Comparison of ENCODE assay signal across 1 cellular context in the genomic region with DNA sequence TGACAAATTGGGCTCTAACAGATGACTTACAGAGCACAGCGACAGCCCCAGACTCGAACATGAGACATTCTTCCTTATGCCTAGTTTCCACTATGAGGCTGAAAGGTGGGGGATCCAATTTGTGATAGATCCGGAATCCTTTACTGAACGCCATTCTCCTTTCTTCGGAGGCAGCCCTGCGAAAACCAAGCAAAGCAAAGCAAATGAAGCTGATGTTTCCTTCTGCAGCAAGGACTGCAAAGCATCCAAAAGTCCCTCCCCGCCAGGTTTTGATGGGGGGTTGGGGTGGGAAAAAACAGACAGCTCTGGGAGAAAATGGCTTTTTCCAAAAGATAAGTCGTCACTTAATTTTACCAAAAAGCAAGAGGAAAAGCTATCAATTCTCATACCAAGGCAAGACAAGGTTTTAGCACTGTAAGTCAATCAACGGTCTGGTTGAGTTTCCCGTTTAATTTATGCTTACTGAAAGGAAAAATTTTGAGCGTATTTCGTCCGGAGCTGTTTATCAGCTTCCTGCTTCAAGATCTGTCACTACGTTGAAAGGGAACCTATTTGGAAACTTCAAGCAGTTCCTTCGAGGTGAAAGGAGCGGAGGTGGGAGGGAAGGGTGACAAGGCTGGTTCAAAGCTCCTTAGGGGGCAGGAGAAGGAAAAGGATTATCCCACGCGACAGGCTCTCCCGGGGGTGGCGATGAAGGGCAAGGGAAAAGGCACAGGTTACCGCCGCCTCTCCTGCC.
TF ChIP-seq lines count a peak whose summit lies in the region.

No MANE protein-coding gene starts in this region.

TF ChIP-seq in K562, 482 proteins besides CTCF, POLR2A, EP300 and RAD21 (continued from another document):
- no peak for TF ChIP-seq ZNF699 (CRISPR knock-in tag; IDR thresholded peaks at IDR 0.05; ENCODE audit: insufficient replicate concordance)
- no peak for TF ChIP-seq KLF1 (tag; IDR thresholded peaks at IDR 0.05)
- TF ChIP-seq, protein P1, sequence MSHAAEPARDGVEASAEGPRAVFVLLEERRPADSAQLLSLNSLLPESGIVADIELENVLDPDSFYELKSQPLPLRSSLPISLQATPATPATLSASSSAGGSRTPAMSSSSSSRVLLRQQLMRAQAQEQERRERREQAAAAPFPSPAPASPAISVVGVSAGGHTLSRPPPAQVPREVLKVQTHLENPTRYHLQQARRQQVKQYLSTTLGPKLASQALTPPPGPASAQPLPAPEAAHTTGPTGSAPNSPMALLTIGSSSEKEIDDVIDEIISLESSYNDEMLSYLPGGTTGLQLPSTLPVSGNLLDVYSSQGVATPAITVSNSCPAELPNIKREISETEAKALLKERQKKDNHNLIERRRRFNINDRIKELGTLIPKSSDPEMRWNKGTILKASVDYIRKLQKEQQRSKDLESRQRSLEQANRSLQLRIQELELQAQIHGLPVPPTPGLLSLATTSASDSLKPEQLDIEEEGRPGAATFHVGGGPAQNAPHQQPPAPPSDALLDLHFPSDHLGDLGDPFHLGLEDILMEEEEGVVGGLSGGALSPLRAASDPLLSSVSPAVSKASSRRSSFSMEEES (CRISPR knock-in tag; IDR thresholded peaks at IDR 0.05) = no peak
- TF ChIP-seq ZNF24 (IDR thresholded peaks at IDR 0.05) = no peak
- no peak for TF ChIP-seq YBX1 (IDR thresholded peaks at IDR 0.05)
- 0 out of 2 replicates have a peak, but pooled peaks have one; percentile 33 for TF ChIP-seq SMARCA4 (IDR thresholded peaks at IDR 0.05)
- no peak for TF ChIP-seq SPI1 (IDR thresholded peaks at IDR 0.05; ENCODE audit: borderline replicate concordance, low read depth, low read length)
- TF ChIP-seq, protein P2, sequence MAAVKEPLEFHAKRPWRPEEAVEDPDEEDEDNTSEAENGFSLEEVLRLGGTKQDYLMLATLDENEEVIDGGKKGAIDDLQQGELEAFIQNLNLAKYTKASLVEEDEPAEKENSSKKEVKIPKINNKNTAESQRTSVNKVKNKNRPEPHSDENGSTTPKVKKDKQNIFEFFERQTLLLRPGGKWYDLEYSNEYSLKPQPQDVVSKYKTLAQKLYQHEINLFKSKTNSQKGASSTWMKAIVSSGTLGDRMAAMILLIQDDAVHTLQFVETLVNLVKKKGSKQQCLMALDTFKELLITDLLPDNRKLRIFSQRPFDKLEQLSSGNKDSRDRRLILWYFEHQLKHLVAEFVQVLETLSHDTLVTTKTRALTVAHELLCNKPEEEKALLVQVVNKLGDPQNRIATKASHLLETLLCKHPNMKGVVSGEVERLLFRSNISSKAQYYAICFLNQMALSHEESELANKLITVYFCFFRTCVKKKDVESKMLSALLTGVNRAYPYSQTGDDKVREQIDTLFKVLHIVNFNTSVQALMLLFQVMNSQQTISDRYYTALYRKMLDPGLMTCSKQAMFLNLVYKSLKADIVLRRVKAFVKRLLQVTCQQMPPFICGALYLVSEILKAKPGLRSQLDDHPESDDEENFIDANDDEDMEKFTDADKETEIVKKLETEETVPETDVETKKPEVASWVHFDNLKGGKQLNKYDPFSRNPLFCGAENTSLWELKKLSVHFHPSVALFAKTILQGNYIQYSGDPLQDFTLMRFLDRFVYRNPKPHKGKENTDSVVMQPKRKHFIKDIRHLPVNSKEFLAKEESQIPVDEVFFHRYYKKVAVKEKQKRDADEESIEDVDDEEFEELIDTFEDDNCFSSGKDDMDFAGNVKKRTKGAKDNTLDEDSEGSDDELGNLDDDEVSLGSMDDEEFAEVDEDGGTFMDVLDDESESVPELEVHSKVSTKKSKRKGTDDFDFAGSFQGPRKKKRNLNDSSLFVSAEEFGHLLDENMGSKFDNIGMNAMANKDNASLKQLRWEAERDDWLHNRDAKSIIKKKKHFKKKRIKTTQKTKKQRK (IDR thresholded peaks at IDR 0.05; ENCODE audit: borderline replicate concordance, low read depth, low read length) = no peak
- TF ChIP-seq MECOM (CRISPR knock-in tag; IDR thresholded peaks at IDR 0.05) = no peak
